Comparison of ENCODE assay signal across 9 cellular contexts in genomic region chr17:81394377-81394747, GRCh38. TPM values are rescaled to one million over a fixed set of nuclear protein-coding genes. Genes with fewer than 3 reads are reported as not detected.
DNase-seq lines count a peak whose midpoint lies in the region; ATAC-seq and TF ChIP-seq lines count a peak whose summit lies in the region.
"Had no signal": no experiment of that assay in that cellular context is flagged by ENCODE, and none has a peak within 500 bp of the region (broad histone marks: within the 10 kb centered on the region; RNA-seq: fewer than 3 reads in every experiment).

No MANE protein-coding gene starts in this region.

- H3K27ac Mint-ChIP-seq in Calu3 (ENCODE audit: unreplicated experiment): peak overlapping the region; percentile 94

- intact Hi-C loops in Calu3 (cut with micrococcal nuclease; ENCODE audit: unreplicated experiment) (no loop called here), PC-9 (cut with micrococcal nuclease; ENCODE audit: unreplicated experiment) (loop anchor here (1.0 to 10.0 kb wide), 5 partner anchors 24 to 170 kb away; partner anchors contain the start of gene SLC38A10), mucosa of descending colon (cut with DNase I, micrococcal nuclease) (loop anchor here in 1 of 2 donors (10.0 kb wide), 1 partner anchor 120 kb away; the partner anchor contains the start of gene ACTG1)

- no peak overlapping the region for H3K27ac ChIP-seq in PC-9
- peak overlapping the region; percentile 18 for H3K27ac ChIP-seq in epithelial cell of prostate
- no peak overlapping the region for H3K27ac ChIP-seq in trophoblast cell (ENCODE audit: low read depth, low read length)

- no peak overlapping the region for H2BK5ac ChIP-seq in trophoblast cell (ENCODE audit: low read depth, low read length, poor library complexity)

- H2AK5ac ChIP-seq in trophoblast cell (ENCODE audit: low read length): no peak overlapping the region

- H3K9ac ChIP-seq in trophoblast cell (ENCODE audit: low read length): no peak overlapping the region

- ATAC-seq in mucosa of descending colon (no peak), HG03460 (IDR thresholded peaks at IDR 0.05; ENCODE audit: unreplicated experiment) (no peak)

- H3K36me3 Mint-ChIP-seq in Calu3 (ENCODE audit: insufficient read depth, unreplicated experiment): peaks cover 39% of the 10 kb centered on the region

- no peak overlapping the region for H4K8ac ChIP-seq in trophoblast cell (ENCODE audit: low read depth, low read length)

- no peak overlapping the region for H4K91ac ChIP-seq in trophoblast cell (ENCODE audit: low read depth, low read length)

- H3K36me3 ChIP-seq in PC-9 (ENCODE audit: low read depth) (no peaks in the 10 kb centered on the region), trophoblast cell (ENCODE audit: control insufficient read depth in 1 of 2, insufficient read depth in 2 of 2, low read length in 2 of 2) (peaks cover 2 to 5% of the 10 kb centered on the region in 2 experiments), mucosa of descending colon (ENCODE audit: low read depth) (no peaks in the 10 kb centered on the region)

- H3K79me2 ChIP-seq in PC-9 (ENCODE audit: low read depth): peaks cover 45% of the 10 kb centered on the region
- H3K79me2 ChIP-seq in trophoblast cell (ENCODE audit: control insufficient read depth, insufficient read depth, low read length, poor library complexity): peaks cover 20% of the 10 kb centered on the region

- H4K20me1 ChIP-seq in PC-9 (ENCODE audit: insufficient read depth): no peaks in the 10 kb centered on the region

- H2BK120ac ChIP-seq in trophoblast cell (ENCODE audit: insufficient read depth, low read length, poor library complexity): no peak overlapping the region

- BruUV-seq in Calu3 (replicated peaks; lab: Mats Ljungman, UMichigan): no TSS peak
- no TSS peak for BruUV-seq in PC-9 (replicated peaks; lab: Mats Ljungman, UMichigan)

- H3K9me2 ChIP-seq in PC-9 (ENCODE audit: insufficient read depth): no peaks in the 10 kb centered on the region

- H3F3A ChIP-seq in PC-9 (ENCODE audit: insufficient read depth, low read depth): peaks cover 7% of the 10 kb centered on the region; the same call in 1 of the 2 replicates

- H3K4me3 Mint-ChIP-seq in Calu3 (ENCODE audit: low read depth, unreplicated experiment): peak overlapping the region; percentile 76

- H3K4me2 ChIP-seq in PC-9: peak overlapping the region; percentile 96
- peak overlapping the region; percentile 76 for H3K4me2 ChIP-seq in trophoblast cell (ENCODE audit: low read length)

- H4K12ac ChIP-seq in trophoblast cell (ENCODE audit: low read depth, low read length): no peak overlapping the region

- H3K4ac ChIP-seq in trophoblast cell (ENCODE audit: low read depth, low read length): no peak overlapping the region

- H3K27me3 ChIP-seq in PC-9 (ENCODE audit: insufficient read depth, low read depth) (no peaks in the 10 kb centered on the region), trophoblast cell (ENCODE audit: insufficient read depth, low read length) (peaks cover 7% of the 10 kb centered on the region)

- H2AFZ ChIP-seq in PC-9: no peak overlapping the region
- H2AFZ ChIP-seq in trophoblast cell (ENCODE audit: insufficient read depth, low read length, poor library complexity): no peak overlapping the region

- peaks cover 28% of the 10 kb centered on the region for H3K4me1 Mint-ChIP-seq in Calu3 (ENCODE audit: low read depth, unreplicated experiment)

- H3K9me3 ChIP-seq in PC-9 (ENCODE audit: insufficient read depth, low read depth) (no peaks in the 10 kb centered on the region), trophoblast cell (ENCODE audit: insufficient read depth, low read depth, low read length) (peaks cover 4% of the 10 kb centered on the region), mucosa of descending colon (no peaks in the 10 kb centered on the region)

- H3K79me1 ChIP-seq in trophoblast cell (ENCODE audit: low read length): peaks cover 33% of the 10 kb centered on the region

- H3K14ac ChIP-seq in trophoblast cell (ENCODE audit: low read length): no peak overlapping the region

- DNase-seq in Calu3 (no peak), PC-9 (no peak), epithelial cell of prostate (ENCODE audit: low read depth, low spot score) (no peak), trophoblast cell (no peak), mucosa of descending colon (no peak), NCI-H526 treated with DMSO at 0.1 percent for 48 hours (lab: John Stamatoyannopoulos, UW) (no peak)
- no peak for DNase-seq in activated CD8-positive, alpha-beta memory T cell treated with anti-CD3 and anti-CD28 coated beads, Interleukin-2, amount 50 U/mL, for 4 hours
- DNase-seq: NK-92 treated with Interleukin-12 subunit alpha and Interleukin-12 subunit beta, amount 100 ng/mL, for 24 hours had no signal

- no peak overlapping the region for H3K23ac ChIP-seq in trophoblast cell (ENCODE audit: low read length)

- H3K4me1 ChIP-seq in PC-9 (replicated peaks; ENCODE audit: insufficient read depth) (peaks cover 15% of the 10 kb centered on the region), trophoblast cell (ENCODE audit: control insufficient read depth in 1 of 2, insufficient read depth in 2 of 2, low read length in 2 of 2) (peaks cover 18 to 28% of the 10 kb centered on the region in 2 experiments), mucosa of descending colon (ENCODE audit: low read depth) (peaks cover 39% of the 10 kb centered on the region)

- H3K27me3 Mint-ChIP-seq in Calu3 (ENCODE audit: unreplicated experiment): peaks cover 61% of the 10 kb centered on the region

- POLR2A ChIA-PET in PC-9 (lab: Charles Lee; ENCODE audit: unreplicated experiment): interaction anchor here (0.6 to 1.1 kb wide), 5 partner anchors 29 to 156 kb away, joined by 4 to 10 read pairs (median 7); partner anchors contain the start of gene TEPSIN

- CTCF ChIA-PET in Calu3 (lab: Charles Lee) (interaction anchor here (1.0 to 1.4 kb wide), 4 partner anchors 30 to 156 kb away, joined by 4 to 7 read pairs (median 5); partner anchors contain the start of genes NDUFAF8 and TEPSIN), PC-9 (lab: Charles Lee) (interaction anchor here (1.1 kb wide), 1 partner anchor 102 kb away, joined by 4 read pairs; no protein-coding TSS in a partner anchor)

- H3K18ac ChIP-seq in trophoblast cell (ENCODE audit: low read length): no peak overlapping the region

- H3K9me3 Mint-ChIP-seq in Calu3 (ENCODE audit: low read depth, unreplicated experiment): no peaks in the 10 kb centered on the region

- H3K4me3 ChIP-seq in PC-9: peak overlapping the region; percentile 45; the same call in 1 of the 2 replicates
- H3K4me3 ChIP-seq in trophoblast cell (ENCODE audit: low read depth, low read length): no peak overlapping the region
- H3K4me3 ChIP-seq in mucosa of descending colon: no peak overlapping the region

- TF ChIP-seq CTCF in Calu3 (IDR thresholded peaks at IDR 0.05; ENCODE audit: unreplicated experiment) (no peak), PC-9 (conservative IDR thresholded peaks at IDR 0.05) (no peak), mucosa of descending colon (IDR thresholded peaks at IDR 0.05) (no peak)

- no peak overlapping the region for H2BK12ac ChIP-seq in trophoblast cell (ENCODE audit: low read length)

- no CpG with 5 or more reads among the region's 5 CpGs for WGBS in trophoblast cell (ENCODE audit: extremely low coverage, insufficient coverage, insufficient read length)

RNA-seq across cellular contexts. Expression of gene BAHCC1, which starts 0.9 kb away (rescaled TPM):
- total RNA-seq in Calu3 (2022) (0.17 and 0.27 TPM in 2 replicates), PC-9 (2021) (33.7 and 35.4 TPM in 2 replicates), mucosa of descending colon (10 to 100 TPM; 14.0 to 27.4 (median 16.5) TPM)
- 2.8 and 3.1 TPM in 2 replicates for polyA plus RNA-seq in trophoblast cell (2013)

Comparison
In these comparisons a context has a peak if more than half of its experiments do, and no peak if none do; other contexts are left out.
1. RNA of gene BAHCC1, which starts 0.9 kb away (total RNA-seq): 33.7 to 35.4 TPM in PC-9 and 14.0 to 27.4 TPM in mucosa of descending colon; 0.17 to 0.27 TPM in Calu3; every median in the first group is over 10 times any median in the second.